In genomic region chr1:209384710-209385550, GRCh38 we compare ENCODE assay signal across 32 cellular contexts.
DNase-seq lines count a peak whose midpoint lies in the region; ATAC-seq, FAIRE-seq and TF ChIP-seq lines count a peak whose summit lies in the region.
"Had no signal": no experiment of that assay in that cellular context is flagged by ENCODE, and none has a peak within 500 bp of the region (broad histone marks: within the 10 kb centered on the region; RNA-seq: fewer than 3 reads in every experiment).

No MANE protein-coding gene starts in this region.

- no peaks in the 10 kb centered on the region for H3K9me3 Mint-ChIP-seq in HFFc6
- peaks cover 5% of the 10 kb centered on the region for H3K9me3 Mint-ChIP-seq in astrocyte (ENCODE audit: unreplicated experiment)
- H3K9me3 Mint-ChIP-seq: activated T-cell treated with anti-CD3 and anti-CD28 coated beads, Interleukin-2, amount 50 U/mL, for 72 hours; nephron; stimulated activated naive B cell treated with anti-CD40 and anti-IgM and Interleukin-4, amounts not matched to agents 10 μg/mL and 1 μg/mL and 100 μg/mL, for 72 hours had no signal

- H3K9me3 ChIP-seq in astrocyte (ENCODE audit: insufficient read depth, low read depth, low read length) = no peaks in the 10 kb centered on the region
- H3K9me3 ChIP-seq: ascending aorta, BE2C, esophagus muscularis mucosa, heart right ventricle, lower lobe of right lung had no signal

- H4K20me1 ChIP-seq in astrocyte (ENCODE audit: insufficient read depth, low read length) = no peaks in the 10 kb centered on the region

- H3K79me2 ChIP-seq in astrocyte (ENCODE audit: insufficient read depth, low read length) = no peaks in the 10 kb centered on the region

- no peaks in the 10 kb centered on the region for H3K27me3 Mint-ChIP-seq in HFFc6 (ENCODE audit: insufficient read depth)
- H3K27me3 Mint-ChIP-seq in astrocyte (ENCODE audit: low read depth, unreplicated experiment) = no peaks in the 10 kb centered on the region
- H3K27me3 Mint-ChIP-seq: stimulated activated naive B cell treated with anti-CD40 and anti-IgM and Interleukin-4, amounts not matched to agents 10 μg/mL and 1 μg/mL and 100 μg/mL, for 72 hours had no signal

- peaks cover 27% of the 10 kb centered on the region for H3K4me1 ChIP-seq in astrocyte (ENCODE audit: insufficient read depth, low read length)
- H3K4me1 ChIP-seq: ascending aorta, BE2C, esophagus muscularis mucosa, heart right ventricle, lower lobe of right lung had no signal

- peak overlapping the region; percentile 1 for H3K27ac Mint-ChIP-seq in HFFc6
- no peak overlapping the region for H3K27ac Mint-ChIP-seq in astrocyte (ENCODE audit: unreplicated experiment)
- H3K27ac Mint-ChIP-seq: activated T-cell treated with anti-CD3 and anti-CD28 coated beads, Interleukin-2, amount 50 U/mL, for 72 hours; CD8-positive, alpha-beta memory T cell; effector memory CD8-positive, alpha-beta T cell; nephron; stimulated activated naive B cell treated with anti-CD40 and anti-IgM and Interleukin-4, amounts not matched to agents 10 μg/mL and 1 μg/mL and 100 μg/mL, for 72 hours had no signal

- no peak overlapping the region for H2AFZ ChIP-seq in astrocyte (ENCODE audit: low read depth, low read length)

- ATAC-seq in HG02884 (IDR thresholded peaks at IDR 0.05; ENCODE audit: unreplicated experiment) = no peak
- no peak for ATAC-seq in HG03378 (IDR thresholded peaks at IDR 0.05; ENCODE audit: unreplicated experiment)
- ATAC-seq: activated T-cell treated with anti-CD3 and anti-CD28 coated beads, Interleukin-2, amount 50 U/mL, for 72 hours; effector memory CD8-positive, alpha-beta T cell; heart right ventricle; stimulated activated naive B cell treated with anti-CD40 and anti-IgM and Interleukin-4, amounts not matched to agents 10 μg/mL and 1 μg/mL and 100 μg/mL, for 72 hours had no signal

- H3K36me3 Mint-ChIP-seq in HFFc6 (ENCODE audit: low read depth) = no peaks in the 10 kb centered on the region
- no peaks in the 10 kb centered on the region for H3K36me3 Mint-ChIP-seq in astrocyte (ENCODE audit: low read depth, unreplicated experiment)
- H3K36me3 Mint-ChIP-seq: CD8-positive, alpha-beta memory T cell; stimulated activated naive B cell treated with anti-CD40 and anti-IgM and Interleukin-4, amounts not matched to agents 10 μg/mL and 1 μg/mL and 100 μg/mL, for 72 hours had no signal

- H3K4me3 Mint-ChIP-seq in HFFc6 (no peak overlapping the region), astrocyte (ENCODE audit: unreplicated experiment) (no peak overlapping the region)
- H3K4me3 Mint-ChIP-seq: activated T-cell treated with anti-CD3 and anti-CD28 coated beads, Interleukin-2, amount 50 U/mL, for 72 hours; CD8-positive, alpha-beta memory T cell; effector memory CD8-positive, alpha-beta T cell; nephron; stimulated activated naive B cell treated with anti-CD40 and anti-IgM and Interleukin-4, amounts not matched to agents 10 μg/mL and 1 μg/mL and 100 μg/mL, for 72 hours had no signal

- no peak overlapping the region for H3K9ac ChIP-seq in astrocyte (ENCODE audit: low read length)

- FAIRE-seq in astrocyte (lab: Jason Lieb, UNC) = peak; percentile 58
- FAIRE-seq: frontal cortex, GM12891, H54, urothelium cell line had no signal

- no peaks in the 10 kb centered on the region for H3K36me3 ChIP-seq in astrocyte (ENCODE audit: insufficient read depth, low read length)
- H3K36me3 ChIP-seq: ascending aorta, BE2C, esophagus muscularis mucosa, heart right ventricle, lower lobe of right lung had no signal

- DNase-seq in HFFc6 = no peak
- DNase-seq in astrocyte (ENCODE audit: low read depth) = no peak
- DNase-seq in fibroblast of mammary gland (ENCODE audit: low read depth) = peak; percentile 19
- no peak for DNase-seq in NCI-H510A (lab: John Stamatoyannopoulos, UW)
- no peak for DNase-seq in NCI-H2029 treated with DMSO at 0.1 percent for 48 hours (lab: John Stamatoyannopoulos, UW)
- DNase-seq: ACHN; activated CD4-positive, alpha-beta T cell treated with anti-CD3 and anti-CD28 coated beads, Interleukin-2, amount 50 U/mL, for 48 hours; activated CD4-positive, CD25-positive, alpha-beta regulatory T cell; activated T-cell treated with anti-CD3 and anti-CD28 coated beads, Interleukin-2, amount 50 U/mL, for 72 hours; BE2C; CD8-positive, alpha-beta memory T cell; central memory CD4-positive, alpha-beta T cell; cortex of kidney; effector memory CD8-positive, alpha-beta T cell; heart right ventricle; kidney glomerular epithelial cell; lower lobe of right lung; NCI-H1048; NCI-H446 treated with DMSO at 0.1 percent for 48 hours; RPMI8226; stimulated activated naive B cell treated with anti-CD40 and anti-IgM and Interleukin-4, amounts not matched to agents 10 μg/mL and 1 μg/mL and 100 μg/mL, for 72 hours; T-helper 1 cell had no signal

- H3K4me1 Mint-ChIP-seq in HFFc6 (ENCODE audit: low read depth) (peaks cover 91% of the 10 kb centered on the region), astrocyte (ENCODE audit: low read depth, unreplicated experiment) (peaks cover 53% of the 10 kb centered on the region)
- H3K4me1 Mint-ChIP-seq: CD8-positive, alpha-beta memory T cell; nephron; stimulated activated naive B cell treated with anti-CD40 and anti-IgM and Interleukin-4, amounts not matched to agents 10 μg/mL and 1 μg/mL and 100 μg/mL, for 72 hours had no signal

- no peak overlapping the region for H3K4me3 ChIP-seq in astrocyte (ENCODE audit: insufficient read depth, low read depth, low read length)
- H3K4me3 ChIP-seq in fibroblast of mammary gland (ENCODE audit: control insufficient read depth, low read depth, low read length) = no peak overlapping the region
- H3K4me3 ChIP-seq in skin epidermis = no peak overlapping the region
- H3K4me3 ChIP-seq: ascending aorta, esophagus muscularis mucosa, heart right ventricle, lower lobe of right lung had no signal

- no peak overlapping the region for H3K4me2 ChIP-seq in astrocyte (ENCODE audit: low read length)

- H3K27ac ChIP-seq in astrocyte (ENCODE audit: low read depth, low read length) (no peak overlapping the region), skin epidermis (peak overlapping the region in 16 of 21 experiments; percentile 16 to 87 (median 56))
- H3K27ac ChIP-seq: ascending aorta, esophagus muscularis mucosa, heart right ventricle, lower lobe of right lung had no signal

- TF ChIP-seq CTCF in HFFc6 (IDR thresholded peaks at IDR 0.05) (no peak), astrocyte (IDR thresholded peaks at IDR 0.05; ENCODE audit: insufficient read depth, low read depth, low read length) (no peak), fibroblast of mammary gland (conservative IDR thresholded peaks at IDR 0.05; ENCODE audit: control insufficient read depth, insufficient read depth, low read depth, low read length) (no peak)

- no peaks in the 10 kb centered on the region for H3K27me3 ChIP-seq in astrocyte (ENCODE audit: insufficient read depth, low read length)
- H3K27me3 ChIP-seq: ascending aorta, BE2C, esophagus muscularis mucosa had no signal
